18 cellular contexts compared by ENCODE assay signal in the genomic region with DNA sequence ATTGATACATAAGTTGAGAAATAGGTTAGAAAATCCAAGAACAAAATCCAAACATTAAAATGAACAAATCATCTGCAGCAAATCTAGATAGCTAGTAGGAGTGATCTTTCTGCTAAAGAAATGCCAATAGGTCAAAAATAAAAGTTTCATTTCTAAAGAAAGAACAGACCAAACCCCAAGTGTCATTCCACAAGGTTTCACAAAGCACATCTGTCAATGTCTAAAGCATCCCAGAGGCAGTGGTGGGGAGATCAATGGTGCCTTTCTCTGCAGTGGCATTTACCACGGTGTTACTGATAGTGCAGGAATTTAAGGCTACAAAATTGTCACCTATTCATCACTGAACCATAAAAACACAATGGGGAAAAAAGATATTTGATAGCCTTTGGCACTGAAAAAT.
DNase-seq lines count a peak whose midpoint lies in the region; ATAC-seq, FAIRE-seq and TF ChIP-seq lines count a peak whose summit lies in the region.
"Had no signal": no experiment of that assay in that cellular context is flagged by ENCODE, and none has a peak within 500 bp of the region (broad histone marks: within the 10 kb centered on the region; RNA-seq: fewer than 3 reads in every experiment).

No MANE protein-coding gene starts in this region.

- no peak overlapping the region for H3K4me3 ChIP-seq in HCT116 (replicated peaks in 1 of 2; ENCODE audit: low read depth in 1 of 2, low read length in 2 of 2)
- H3K4me3 ChIP-seq: sigmoid colon, thoracic aorta had no signal

- H3K9me3 ChIP-seq in HCT116 (ENCODE audit: control insufficient read depth in 1 of 2, insufficient read depth in 1 of 2, low read depth in 1 of 2, low read length in 2 of 2), result no peaks in the 10 kb centered on the region
- H3K9me3 ChIP-seq: sigmoid colon, thoracic aorta had no signal

- TF ChIP-seq POLR2A in HCT116 (IDR thresholded peaks at IDR 0.05; ENCODE audit: borderline replicate concordance, extremely low read depth, insufficient read depth, insufficient read length), result no peak

- no peak overlapping the region for H3K9ac ChIP-seq in HCT116 (ENCODE audit: low read length)

- H3K9me3 Mint-ChIP-seq in neural crest cell, result no peaks in the 10 kb centered on the region
- H3K9me3 Mint-ChIP-seq: activated naive CD8-positive, alpha-beta T cell treated with anti-CD3 and anti-CD28 coated beads, Interleukin-2, amount 10 ng/mL, durations not matched to agents 7 days and 5 days; CD8-positive, alpha-beta memory T cell; effector memory CD8-positive, alpha-beta T cell; stimulated activated naive B cell treated with anti-CD40 and anti-IgM and Interleukin-4, amounts not matched to agents 10 μg/mL and 1 μg/mL and 100 μg/mL, for 72 hours; T-helper 2 cell treated with Interferon-gamma antibody and Interleukin-4, amounts not matched to agents 5 μg/mL and 100 μg/mL, for 36 hours had no signal

- FAIRE-seq in GM18507 (lab: Jason Lieb, UNC), result peak; percentile 57
- FAIRE-seq: HTR-8/SVneo had no signal

- peaks cover 22% of the 10 kb centered on the region; the same call in 1 of the 2 replicates for H3K79me2 ChIP-seq in HCT116 (ENCODE audit: insufficient read depth, low read length)

- no peaks in the 10 kb centered on the region for H3K36me3 ChIP-seq in HCT116 (ENCODE audit: control insufficient read depth in 1 of 2, insufficient read depth in 2 of 2, low read length in 2 of 2)
- H3K36me3 ChIP-seq: sigmoid colon, thoracic aorta had no signal

- H2AFZ ChIP-seq in HCT116 (ENCODE audit: low read depth, low read length, poor library complexity, severe bottlenecking), result no peak overlapping the region

- no peaks in the 10 kb centered on the region for H3K27me3 Mint-ChIP-seq in neural crest cell (ENCODE audit: low read depth)
- H3K27me3 Mint-ChIP-seq: stimulated activated naive B cell treated with anti-CD40 and anti-IgM and Interleukin-4, amounts not matched to agents 10 μg/mL and 1 μg/mL and 100 μg/mL, for 72 hours had no signal

- no peaks in the 10 kb centered on the region for H3K9me2 ChIP-seq in HCT116 (ENCODE audit: insufficient read depth)

- H3K27ac Mint-ChIP-seq in neural crest cell (ENCODE audit: unreplicated experiment), result no peak overlapping the region
- H3K27ac Mint-ChIP-seq: activated naive CD8-positive, alpha-beta T cell treated with anti-CD3 and anti-CD28 coated beads, Interleukin-2, amount 10 ng/mL, durations not matched to agents 7 days and 5 days; CD8-positive, alpha-beta memory T cell; effector memory CD8-positive, alpha-beta T cell; stimulated activated naive B cell treated with anti-CD40 and anti-IgM and Interleukin-4, amounts not matched to agents 10 μg/mL and 1 μg/mL and 100 μg/mL, for 72 hours; T-helper 2 cell treated with Interferon-gamma antibody and Interleukin-4, amounts not matched to agents 5 μg/mL and 100 μg/mL, for 36 hours had no signal

- peaks cover 37% of the 10 kb centered on the region for H3K4me1 Mint-ChIP-seq in neural crest cell
- H3K4me1 Mint-ChIP-seq: CD8-positive, alpha-beta memory T cell had no signal

- no peak for DNase-seq in GM18507 (ENCODE audit: extremely low spot score, insufficient read length, low read depth)
- no peak for DNase-seq in HCT116 (ENCODE audit: low read depth, low spot score)
- DNase-seq in RWPE1 (ENCODE audit: low spot score), result no peak
- DNase-seq in neural crest cell (ENCODE audit: low read depth, low spot score), result no peak
- no peak for DNase-seq in NCI-H2171 treated with DMSO at 0.1 percent for 48 hours (lab: John Stamatoyannopoulos, UW)
- DNase-seq in Right ventricle myocardium superior, result no peak
- DNase-seq: activated naive CD8-positive, alpha-beta T cell treated with anti-CD3 and anti-CD28 coated beads, Interleukin-2, amount 10 ng/mL, durations not matched to agents 7 days and 5 days; CD8-positive, alpha-beta memory T cell; DND-41; effector memory CD8-positive, alpha-beta T cell; head of caudate nucleus; NCI-H1417; sigmoid colon; stimulated activated naive B cell treated with anti-CD40 and anti-IgM and Interleukin-4, amounts not matched to agents 10 μg/mL and 1 μg/mL and 100 μg/mL, for 72 hours had no signal

- no peaks in the 10 kb centered on the region for H3K36me3 Mint-ChIP-seq in neural crest cell (ENCODE audit: low read depth)
- H3K36me3 Mint-ChIP-seq: activated naive CD8-positive, alpha-beta T cell treated with anti-CD3 and anti-CD28 coated beads, Interleukin-2, amount 10 ng/mL, durations not matched to agents 7 days and 5 days; CD8-positive, alpha-beta memory T cell; stimulated activated naive B cell treated with anti-CD40 and anti-IgM and Interleukin-4, amounts not matched to agents 10 μg/mL and 1 μg/mL and 100 μg/mL, for 72 hours had no signal

- no peaks in the 10 kb centered on the region for H3K27me3 ChIP-seq in HCT116 (ENCODE audit: insufficient read depth, low read length)
- H3K27me3 ChIP-seq: sigmoid colon had no signal

- H3K27ac ChIP-seq in HCT116 (ENCODE audit: low read depth, low read length), result no peak overlapping the region
- peak overlapping the region; percentile 76 for H3K27ac ChIP-seq in RWPE1
- H3K27ac ChIP-seq: thoracic aorta had no signal

- no peak for TF ChIP-seq RAD21 in HCT116 (IDR thresholded peaks at IDR 0.05; ENCODE audit: low read depth)

- intact Hi-C loops in HCT116 (cut with micrococcal nuclease), result loop anchor here (5.0 kb wide), 1 partner anchor 160 kb away; no protein-coding TSS in a partner anchor
- intact Hi-C loops in Right ventricle myocardium superior (cut with DNase I), result loop anchor here (10.0 kb wide), 1 partner anchor 148 kb away; a partner anchor contains a TSS

- CTCF ChIA-PET in HCT116 (lab: Charles Lee) (interaction anchor here (1.0 to 1.4 kb wide), 2 partner anchors 11 to 359 kb away, joined by 3 to 4 read pairs; no protein-coding TSS in a partner anchor), RWPE1 (lab: Yijun Ruan, JAX) (interaction anchor here (0.5 to 0.8 kb wide), 3 partner anchors 38 to 327 kb away, joined by 3 to 4 read pairs (median 3); no protein-coding TSS in a partner anchor)

- H3K4me3 Mint-ChIP-seq in neural crest cell, result peak overlapping the region; percentile 25
- H3K4me3 Mint-ChIP-seq: activated naive CD8-positive, alpha-beta T cell treated with anti-CD3 and anti-CD28 coated beads, Interleukin-2, amount 10 ng/mL, durations not matched to agents 7 days and 5 days; CD8-positive, alpha-beta memory T cell; effector memory CD8-positive, alpha-beta T cell; stimulated activated naive B cell treated with anti-CD40 and anti-IgM and Interleukin-4, amounts not matched to agents 10 μg/mL and 1 μg/mL and 100 μg/mL, for 72 hours; T-helper 2 cell treated with Interferon-gamma antibody and Interleukin-4, amounts not matched to agents 5 μg/mL and 100 μg/mL, for 36 hours had no signal

- no peaks in the 10 kb centered on the region for H4K20me1 ChIP-seq in HCT116 (ENCODE audit: insufficient read depth)

- RAD21 ChIA-PET in HCT116 (lab: Charles Lee; ENCODE audit: low non-redundant PET in 1 of 2, low total read pairs in 2 of 2, uncharacterized antibody in 2 of 2, unreplicated experiment in 2 of 2), result no interaction called here

- TF ChIP-seq CTCF in HCT116 (IDR thresholded peaks at IDR 0.05 in 2 of 3, conservative IDR thresholded peaks at IDR 0.05 in 1 of 3; ENCODE audit: borderline replicate concordance in 1 of 3, insufficient read depth in 1 of 3, low read depth in 2 of 3, low read length in 2 of 3) (no peak), RWPE1 (conservative IDR thresholded peaks at IDR 0.05; ENCODE audit: low read depth) (no peak), neural crest cell (conservative IDR thresholded peaks at IDR 0.05) (no peak)

- POLR2A ChIA-PET in HCT116 (lab: Charles Lee), result no interaction called here
- POLR2A ChIA-PET in RWPE1 (lab: Yijun Ruan, JAX; ENCODE audit: low non-redundant PET), result no interaction called here

- peaks cover 15 to 17% of the 10 kb centered on the region in 2 experiments for H3K4me1 ChIP-seq in HCT116 (ENCODE audit: control insufficient read depth in 1 of 2, insufficient read depth in 2 of 2, low read length in 2 of 2)

- ATAC-seq in HCT116 (peak; percentile 57), GM21515 (IDR thresholded peaks at IDR 0.05; ENCODE audit: unreplicated experiment) (no peak), Right ventricle myocardium superior (ENCODE audit: poor library complexity) (no peak)
- ATAC-seq: effector memory CD8-positive, alpha-beta T cell had no signal

- peak overlapping the region; percentile 18; the same call in 1 of the 2 replicates for H3K4me2 ChIP-seq in HCT116 (ENCODE audit: low read length)

- BruUV-seq in HCT116 (replicated peaks; lab: Mats Ljungman, UMichigan), result no TSS peak

TF ChIP-seq in HCT116, 20 proteins besides CTCF, POLR2A, EP300 and RAD21:
- TF ChIP-seq ZFX (IDR thresholded peaks at IDR 0.05) (no peak), CEBPB (IDR thresholded peaks at IDR 0.05; ENCODE audit: low read depth) (no peak), FOSL1 (IDR thresholded peaks at IDR 0.05; ENCODE audit: low read depth) (no peak)
- TF ChIP-seq, protein P1, sequence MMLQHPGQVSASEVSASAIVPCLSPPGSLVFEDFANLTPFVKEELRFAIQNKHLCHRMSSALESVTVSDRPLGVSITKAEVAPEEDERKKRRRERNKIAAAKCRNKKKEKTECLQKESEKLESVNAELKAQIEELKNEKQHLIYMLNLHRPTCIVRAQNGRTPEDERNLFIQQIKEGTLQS (IDR thresholded peaks at IDR 0.05), result no peak
